Comparison of ENCODE assay signal across 10 cellular contexts in genomic region chrX:41559235-41559634, GRCh38.
DNase-seq lines count a peak whose midpoint lies in the region; FAIRE-seq and TF ChIP-seq lines count a peak whose summit lies in the region.
"Had no signal": no experiment of that assay in that cellular context is flagged by ENCODE, and none has a peak within 500 bp of the region (broad histone marks: within the 10 kb centered on the region; RNA-seq: fewer than 3 reads in every experiment).

No MANE protein-coding gene starts in this region.

- intact Hi-C loops in kidney (cut with DNase I), result no loop called here

- no peaks in the 10 kb centered on the region for H3K36me3 ChIP-seq in ACC112 (ENCODE audit: insufficient read depth, low read length)
- H3K36me3 ChIP-seq in muscle layer of colon (ENCODE audit: insufficient read depth, low read length), result no peaks in the 10 kb centered on the region
- no peaks in the 10 kb centered on the region for H3K36me3 ChIP-seq in kidney (ENCODE audit: control insufficient read depth in 1 of 2, insufficient read depth in 2 of 2, low read length in 2 of 2)
- H3K36me3 ChIP-seq: suprapubic skin had no signal

- peaks cover 34% of the 10 kb centered on the region for H3K4me1 Mint-ChIP-seq in activated naive CD8-positive, alpha-beta T cell treated with anti-CD3 and anti-CD28 coated beads for 36 hours

- H3K4me3 Mint-ChIP-seq in activated naive CD8-positive, alpha-beta T cell treated with anti-CD3 and anti-CD28 coated beads for 36 hours, result peak overlapping the region; percentile 6

- H3K4me3 ChIP-seq in ACC112 (ENCODE audit: low read depth, low read length) (peak overlapping the region; percentile 21; the same call in 1 of the 2 replicates), HL-60 (replicated peaks; ENCODE audit: insufficient read depth, low read length) (no peak overlapping the region), muscle layer of colon (ENCODE audit: low read depth in 1 of 2, low read length in 2 of 2) (no peak overlapping the region), kidney (ENCODE audit: low read length in 2 of 2) (no peak overlapping the region)
- H3K4me3 ChIP-seq: suprapubic skin had no signal

- H3K27me3 ChIP-seq in ACC112 (ENCODE audit: insufficient read depth, low read length), result no peaks in the 10 kb centered on the region
- no peaks in the 10 kb centered on the region for H3K27me3 ChIP-seq in HL-60 (ENCODE audit: insufficient read depth, poor library complexity, severe bottlenecking)
- H3K27me3 ChIP-seq in muscle layer of colon (ENCODE audit: control insufficient read depth in 1 of 2, insufficient read depth in 2 of 2, low read length in 2 of 2), result no peaks in the 10 kb centered on the region
- H3K27me3 ChIP-seq: suprapubic skin had no signal

- no peaks in the 10 kb centered on the region for H3K79me2 ChIP-seq in ACC112 (ENCODE audit: control insufficient read depth, insufficient read depth, low read length, unreplicated experiment)

- FAIRE-seq in kidney (lab: Jason Lieb, UNC), result no peak

- H3K27me3 Mint-ChIP-seq in activated naive CD8-positive, alpha-beta T cell treated with anti-CD3 and anti-CD28 coated beads for 36 hours, result no peaks in the 10 kb centered on the region

- H3K9ac ChIP-seq in muscle layer of colon (ENCODE audit: low read length) (no peak overlapping the region), kidney (ENCODE audit: low read length in 2 of 2) (no peak overlapping the region)

- H3K9me3 ChIP-seq in muscle layer of colon (ENCODE audit: low read length), result no peaks in the 10 kb centered on the region
- no peaks in the 10 kb centered on the region for H3K9me3 ChIP-seq in kidney (ENCODE audit: control insufficient read depth in 1 of 2, low read length in 2 of 2)
- H3K9me3 ChIP-seq: suprapubic skin had no signal

- H3K36me3 Mint-ChIP-seq in activated naive CD8-positive, alpha-beta T cell treated with anti-CD3 and anti-CD28 coated beads for 36 hours, result no peaks in the 10 kb centered on the region

- H3K9me3 Mint-ChIP-seq in activated naive CD8-positive, alpha-beta T cell treated with anti-CD3 and anti-CD28 coated beads for 36 hours, result no peaks in the 10 kb centered on the region

- DNase-seq in HL-60 (ENCODE audit: low read depth in 1 of 2, low spot score in 1 of 2) (peak in 1 of 2 experiments; percentile 33), DMS79 (lab: John Stamatoyannopoulos, UW) (no peak), NCI-H82 (lab: John Stamatoyannopoulos, UW) (no peak), GM10266 (ENCODE audit: extremely low spot score) (no peak), kidney (no peak)
- no peak for DNase-seq in activated naive CD8-positive, alpha-beta T cell treated with anti-CD3 and anti-CD28 coated beads for 36 hours
- DNase-seq: NCI-H1092 had no signal

- H3K27ac Mint-ChIP-seq in activated naive CD8-positive, alpha-beta T cell treated with anti-CD3 and anti-CD28 coated beads for 36 hours, result peak overlapping the region; percentile 88

- H3K27ac ChIP-seq in ACC112 (ENCODE audit: low read depth, low read length) (peak overlapping the region; percentile 62), HL-60 (replicated peaks) (peak overlapping the region; percentile 13; the same call in 1 of the 2 replicates), muscle layer of colon (ENCODE audit: low read depth, low read length) (peak overlapping the region; percentile 7), kidney (ENCODE audit: low read depth in 2 of 2, low read length in 2 of 2) (no peak overlapping the region)
- H3K27ac ChIP-seq: suprapubic skin had no signal

- peak overlapping the region; percentile 36 for H2AFZ ChIP-seq in ACC112 (ENCODE audit: low read length, unreplicated experiment)

- TF ChIP-seq CTCF in HL-60 (IDR thresholded peaks at IDR 0.05; ENCODE audit: insufficient read depth, low read length), result no peak
- TF ChIP-seq CTCF in GM10266 (IDR thresholded peaks at IDR 0.05; ENCODE audit: control insufficient read depth, insufficient read depth, low read depth, missing control alignments), result no peak
- TF ChIP-seq CTCF in kidney (IDR thresholded peaks at IDR 0.05; ENCODE audit: borderline replicate concordance, extremely low read depth, insufficient read depth), result no peak

- H3K4me1 ChIP-seq in ACC112 (ENCODE audit: control insufficient read depth, insufficient read depth, low read length, unreplicated experiment) (peaks cover 31% of the 10 kb centered on the region), muscle layer of colon (ENCODE audit: insufficient read depth, low read length) (no peaks in the 10 kb centered on the region), kidney (ENCODE audit: control insufficient read depth in 1 of 2, insufficient read depth in 1 of 2, low read depth in 1 of 2, low read length in 2 of 2) (no peaks in the 10 kb centered on the region)
- H3K4me1 ChIP-seq: suprapubic skin had no signal

Comparison
In these comparisons a context has a peak if more than half of its experiments do, and no peak if none do; other contexts are left out.
1. H3K27ac ChIP-seq: peak in ACC112 (single experiment), HL-60 (single experiment) and muscle layer of colon (single experiment); none in kidney (0 of 2).